ENCODE assay signal across 28 cellular contexts in genomic region chr6:107171513-107171912, GRCh38.
"Had no signal": no experiment of that assay in that cellular context is flagged by ENCODE, and none has a peak within 500 bp of the region (broad histone marks: within the 10 kb centered on the region; RNA-seq: fewer than 3 reads in every experiment).

No MANE protein-coding gene starts in this region.

- H3K36me3 Mint-ChIP-seq: stimulated activated effector memory CD8-positive, alpha-beta T cell treated with anti-CD3 and anti-CD28 coated beads, Interleukin-12 subunit alpha, Interleukin-12 subunit beta, amount 100 ng/mL, for 72 hours; type B pancreatic cell had no signal

- H3K27ac ChIP-seq: stomach, suprapubic skin, testis, thoracic aorta, thyroid gland, tibial artery, tibial nerve, transverse colon, upper lobe of left lung, upper lobe of right lung, uterus, vagina had no signal

- H3K4me3 Mint-ChIP-seq: stimulated activated effector memory CD8-positive, alpha-beta T cell treated with anti-CD3 and anti-CD28 coated beads, Interleukin-12 subunit alpha, Interleukin-12 subunit beta, amount 100 ng/mL, for 72 hours; stimulated activated memory B cell treated with anti-CD40 and anti-IgM and Interleukin-4, amounts not matched to agents 10 μg/mL and 1 μg/mL and 100 μg/mL, for 72 hours; stimulated activated naive B cell treated with anti-CD40 and anti-IgM and Interleukin-4, amounts not matched to agents 10 μg/mL and 1 μg/mL and 100 μg/mL, for 72 hours; stimulated activated naive CD8-positive, alpha-beta T cell treated with anti-CD3 and anti-CD28 coated beads, Interleukin-15, amount 100 ng/mL, for 72 hours; stimulated activated naive CD8-positive, alpha-beta T cell treated with anti-CD3 and anti-CD28 coated beads, Interleukin-15, Interleukin-2, amounts not matched to agents 100 ng/mL and 50 ng/mL, for 24 hours; type B pancreatic cell had no signal

- H3K27ac Mint-ChIP-seq: stimulated activated effector memory CD8-positive, alpha-beta T cell treated with anti-CD3 and anti-CD28 coated beads, Interleukin-12 subunit alpha, Interleukin-12 subunit beta, amount 100 ng/mL, for 72 hours; stimulated activated memory B cell treated with anti-CD40 and anti-IgM and Interleukin-4, amounts not matched to agents 10 μg/mL and 1 μg/mL and 100 μg/mL, for 72 hours; stimulated activated naive B cell treated with anti-CD40 and anti-IgM and Interleukin-4, amounts not matched to agents 10 μg/mL and 1 μg/mL and 100 μg/mL, for 72 hours; stimulated activated naive CD8-positive, alpha-beta T cell treated with anti-CD3 and anti-CD28 coated beads, Interleukin-15, amount 100 ng/mL, for 72 hours; stimulated activated naive CD8-positive, alpha-beta T cell treated with anti-CD3 and anti-CD28 coated beads, Interleukin-15, Interleukin-2, amounts not matched to agents 100 ng/mL and 50 ng/mL, for 24 hours; type B pancreatic cell had no signal

- H3K9me3 Mint-ChIP-seq: stimulated activated memory B cell treated with anti-CD40 and anti-IgM and Interleukin-4, amounts not matched to agents 10 μg/mL and 1 μg/mL and 100 μg/mL, for 72 hours; stimulated activated naive CD8-positive, alpha-beta T cell treated with anti-CD3 and anti-CD28 coated beads, Interleukin-15, amount 100 ng/mL, for 72 hours; stimulated activated naive CD8-positive, alpha-beta T cell treated with anti-CD3 and anti-CD28 coated beads, Interleukin-15, Interleukin-2, amounts not matched to agents 100 ng/mL and 50 ng/mL, for 24 hours had no signal

- H3K4me1 ChIP-seq: stomach, suprapubic skin, testis, thyroid gland, tibial artery, tibial nerve, transverse colon, upper lobe of left lung, upper lobe of right lung, uterus, vagina had no signal

- H3K4me3 ChIP-seq: stomach, suprapubic skin, testis, thoracic aorta, thyroid gland, tibial artery, tibial nerve, transverse colon, upper lobe of left lung, upper lobe of right lung, uterus, vagina had no signal

- H3K4me1 Mint-ChIP-seq: stimulated activated effector memory CD8-positive, alpha-beta T cell treated with anti-CD3 and anti-CD28 coated beads, Interleukin-12 subunit alpha, Interleukin-12 subunit beta, amount 100 ng/mL, for 72 hours; stimulated activated memory B cell treated with anti-CD40 and anti-IgM and Interleukin-4, amounts not matched to agents 10 μg/mL and 1 μg/mL and 100 μg/mL, for 72 hours; stimulated activated naive B cell treated with anti-CD40 and anti-IgM and Interleukin-4, amounts not matched to agents 10 μg/mL and 1 μg/mL and 100 μg/mL, for 72 hours; stimulated activated naive CD8-positive, alpha-beta T cell treated with anti-CD3 and anti-CD28 coated beads, Interleukin-15, amount 100 ng/mL, for 72 hours had no signal

- H3K36me3 ChIP-seq: stomach, suprapubic skin, thoracic aorta, thyroid gland, tibial artery, transverse colon, upper lobe of left lung, upper lobe of right lung, uterus, vagina had no signal

- H3K27me3 Mint-ChIP-seq: stimulated activated memory B cell treated with anti-CD40 and anti-IgM and Interleukin-4, amounts not matched to agents 10 μg/mL and 1 μg/mL and 100 μg/mL, for 72 hours; stimulated activated naive B cell treated with anti-CD40 and anti-IgM and Interleukin-4, amounts not matched to agents 10 μg/mL and 1 μg/mL and 100 μg/mL, for 72 hours; stimulated activated naive CD8-positive, alpha-beta T cell treated with anti-CD3 and anti-CD28 coated beads, Interleukin-15, amount 100 ng/mL, for 72 hours; stimulated activated naive CD8-positive, alpha-beta T cell treated with anti-CD3 and anti-CD28 coated beads, Interleukin-15, Interleukin-2, amounts not matched to agents 100 ng/mL and 50 ng/mL, for 24 hours; type B pancreatic cell had no signal

- H3K27me3 ChIP-seq: stomach, suprapubic skin, testis, thyroid gland, tibial artery, tibial nerve, transverse colon, upper lobe of left lung, upper lobe of right lung, uterus, vagina had no signal

- DNase-seq: stimulated activated CD4-positive, alpha-beta T cell treated with anti-CD3 and anti-CD28 coated beads, Interleukin-2, amount 100 ng/mL, for 48 hours; stimulated activated CD4-positive, alpha-beta T cell treated with anti-CD3 and anti-CD28 coated beads, Interleukin-4, amount 100 ng/mL, for 1 hour; stimulated activated CD4-positive, alpha-beta T cell treated with anti-CD3 and anti-CD28 coated beads, Interleukin-4, amount 100 ng/mL, for 24 hours; stimulated activated CD4-positive, alpha-beta T cell treated with anti-CD3 and anti-CD28 coated beads, Interleukin-4, amount 100 ng/mL, for 4 hours; stimulated activated CD8-positive, alpha-beta memory T cell treated with anti-CD3 and anti-CD28 coated beads, Interleukin-4, amount 100 ng/mL, for 48 hours; stimulated activated naive B cell treated with anti-CD40 and anti-IgM and Interleukin-4, amounts not matched to agents 10 μg/mL and 1 μg/mL and 100 μg/mL, for 72 hours; stimulated activated naive CD4-positive, alpha-beta T cell; stimulated activated naive CD4-positive, alpha-beta T cell treated with Interleukin-2 at 50 U/mL for 16 hours; stimulated activated naive CD8-positive, alpha-beta T cell treated with anti-CD3 and anti-CD28 coated beads, Interleukin-15, amount 100 ng/mL, for 72 hours; stimulated activated naive CD8-positive, alpha-beta T cell treated with anti-CD3 and anti-CD28 coated beads, Interleukin-15, Interleukin-2, amounts not matched to agents 100 U/mL and 50 U/mL, for 24 hours; stomach; substantia nigra; testis; thyroid gland; tibial artery; transverse colon; trophoblast cell; upper lobe of left lung; upper lobe of right lung; uterus had no signal

- H3K9me3 ChIP-seq: stomach, suprapubic skin, testis, thoracic aorta, thyroid gland, tibial artery, tibial nerve, transverse colon, upper lobe of left lung, upper lobe of right lung, uterus, vagina had no signal
